Comparison of ENCODE assay signal across 9 cellular contexts in the genomic region with DNA sequence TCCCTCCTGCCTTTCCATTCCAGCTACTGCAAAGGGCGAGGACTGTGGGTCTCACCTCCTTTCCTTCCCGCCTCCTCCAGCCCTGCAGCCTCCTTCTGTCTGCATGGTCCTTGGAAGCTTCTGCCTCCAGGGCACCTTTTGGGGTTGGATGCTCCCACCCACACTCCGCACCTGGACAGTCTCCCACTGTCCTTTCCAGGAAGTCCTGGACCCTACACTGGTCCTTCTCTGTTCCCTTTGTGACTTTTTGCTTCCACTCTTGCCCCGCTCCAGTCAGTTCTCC.
"Had no signal": no experiment of that assay in that cellular context is flagged by ENCODE, and none has a peak within 500 bp of the region (broad histone marks: within the 10 kb centered on the region; RNA-seq: fewer than 3 reads in every experiment).

No MANE protein-coding gene starts in this region.

- FAIRE-seq: TTC549 had no signal

- H3K9me3 Mint-ChIP-seq: activated naive CD4-positive, alpha-beta T cell treated with anti-CD3 and anti-CD28 coated beads, Interleukin-2, amount 50 U/mL, for 72 hours; neural crest cell had no signal

- H3K36me3 Mint-ChIP-seq: activated naive CD4-positive, alpha-beta T cell treated with anti-CD3 and anti-CD28 coated beads, Interleukin-2, amount 50 U/mL, for 72 hours had no signal

- H3K4me3 Mint-ChIP-seq: neural crest cell had no signal

- DNase-seq: activated CD4-positive, alpha-beta T cell treated with anti-CD3 and anti-CD28 coated beads, Interleukin-2, amount 50 U/mL, for 1 hour; cerebellar nuclear complex; dermis blood vessel endothelial cell; stimulated activated CD4-positive, alpha-beta T cell treated with anti-CD3 and anti-CD28 coated beads, Interleukin-1b, Interleukin-23, amount 100 ng/mL, for 48 hours; stimulated activated naive CD4-positive, alpha-beta T cell; T-helper 2 cell had no signal
